1 cellular context compared by ENCODE assay signal in genomic region chr7:82358009-82358578, GRCh38.
TF ChIP-seq lines count a peak whose summit lies in the region.

No MANE protein-coding gene starts in this region.

TF ChIP-seq in GM23338, 12 proteins besides CTCF, POLR2A, EP300 and RAD21:
- TF ChIP-seq, protein P1, sequence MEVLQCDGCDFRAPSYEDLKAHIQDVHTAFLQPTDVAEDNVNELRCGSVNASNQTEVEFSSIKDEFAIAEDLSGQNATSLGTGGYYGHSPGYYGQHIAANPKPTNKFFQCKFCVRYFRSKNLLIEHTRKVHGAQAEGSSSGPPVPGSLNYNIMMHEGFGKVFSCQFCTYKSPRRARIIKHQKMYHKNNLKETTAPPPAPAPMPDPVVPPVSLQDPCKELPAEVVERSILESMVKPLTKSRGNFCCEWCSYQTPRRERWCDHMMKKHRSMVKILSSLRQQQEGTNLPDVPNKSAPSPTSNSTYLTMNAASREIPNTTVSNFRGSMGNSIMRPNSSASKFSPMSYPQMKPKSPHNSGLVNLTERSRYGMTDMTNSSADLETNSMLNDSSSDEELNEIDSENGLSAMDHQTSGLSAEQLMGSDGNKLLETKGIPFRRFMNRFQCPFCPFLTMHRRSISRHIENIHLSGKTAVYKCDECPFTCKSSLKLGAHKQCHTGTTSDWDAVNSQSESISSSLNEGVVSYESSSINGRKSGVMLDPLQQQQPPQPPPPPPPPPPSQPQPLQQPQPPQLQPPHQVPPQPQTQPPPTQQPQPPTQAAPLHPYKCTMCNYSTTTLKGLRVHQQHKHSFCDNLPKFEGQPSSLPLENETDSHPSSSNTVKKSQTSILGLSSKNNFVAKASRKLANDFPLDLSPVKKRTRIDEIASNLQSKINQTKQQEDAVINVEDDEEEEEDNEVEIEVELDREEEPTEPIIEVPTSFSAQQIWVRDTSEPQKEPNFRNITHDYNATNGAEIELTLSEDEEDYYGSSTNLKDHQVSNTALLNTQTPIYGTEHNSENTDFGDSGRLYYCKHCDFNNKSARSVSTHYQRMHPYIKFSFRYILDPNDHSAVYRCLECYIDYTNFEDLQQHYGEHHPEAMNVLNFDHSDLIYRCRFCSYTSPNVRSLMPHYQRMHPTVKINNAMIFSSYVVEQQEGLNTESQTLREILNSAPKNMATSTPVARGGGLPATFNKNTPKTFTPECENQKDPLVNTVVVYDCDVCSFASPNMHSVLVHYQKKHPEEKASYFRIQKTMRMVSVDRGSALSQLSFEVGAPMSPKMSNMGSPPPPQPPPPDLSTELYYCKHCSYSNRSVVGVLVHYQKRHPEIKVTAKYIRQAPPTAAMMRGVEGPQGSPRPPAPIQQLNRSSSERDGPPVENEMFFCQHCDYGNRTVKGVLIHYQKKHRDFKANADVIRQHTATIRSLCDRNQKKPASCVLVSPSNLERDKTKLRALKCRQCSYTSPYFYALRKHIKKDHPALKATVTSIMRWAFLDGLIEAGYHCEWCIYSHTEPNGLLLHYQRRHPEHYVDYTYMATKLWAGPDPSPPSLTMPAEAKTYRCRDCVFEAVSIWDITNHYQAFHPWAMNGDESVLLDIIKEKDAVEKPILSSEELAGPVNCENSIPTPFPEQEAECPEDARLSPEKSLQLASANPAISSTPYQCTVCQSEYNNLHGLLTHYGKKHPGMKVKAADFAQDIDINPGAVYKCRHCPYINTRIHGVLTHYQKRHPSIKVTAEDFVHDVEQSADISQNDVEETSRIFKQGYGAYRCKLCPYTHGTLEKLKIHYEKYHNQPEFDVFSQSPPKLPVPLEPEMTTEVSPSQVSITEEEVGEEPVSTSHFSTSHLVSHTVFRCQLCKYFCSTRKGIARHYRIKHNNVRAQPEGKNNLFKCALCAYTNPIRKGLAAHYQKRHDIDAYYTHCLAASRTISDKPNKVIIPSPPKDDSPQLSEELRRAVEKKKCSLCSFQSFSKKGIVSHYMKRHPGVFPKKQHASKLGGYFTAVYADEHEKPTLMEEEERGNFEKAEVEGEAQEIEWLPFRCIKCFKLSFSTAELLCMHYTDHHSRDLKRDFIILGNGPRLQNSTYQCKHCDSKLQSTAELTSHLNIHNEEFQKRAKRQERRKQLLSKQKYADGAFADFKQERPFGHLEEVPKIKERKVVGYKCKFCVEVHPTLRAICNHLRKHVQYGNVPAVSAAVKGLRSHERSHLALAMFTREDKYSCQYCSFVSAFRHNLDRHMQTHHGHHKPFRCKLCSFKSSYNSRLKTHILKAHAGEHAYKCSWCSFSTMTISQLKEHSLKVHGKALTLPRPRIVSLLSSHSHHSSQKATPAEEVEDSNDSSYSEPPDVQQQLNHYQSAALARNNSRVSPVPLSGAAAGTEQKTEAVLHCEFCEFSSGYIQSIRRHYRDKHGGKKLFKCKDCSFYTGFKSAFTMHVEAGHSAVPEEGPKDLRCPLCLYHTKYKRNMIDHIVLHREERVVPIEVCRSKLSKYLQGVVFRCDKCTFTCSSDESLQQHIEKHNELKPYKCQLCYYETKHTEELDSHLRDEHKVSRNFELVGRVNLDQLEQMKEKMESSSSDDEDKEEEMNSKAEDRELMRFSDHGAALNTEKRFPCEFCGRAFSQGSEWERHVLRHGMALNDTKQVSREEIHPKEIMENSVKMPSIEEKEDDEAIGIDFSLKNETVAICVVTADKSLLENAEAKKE (CRISPR knock-in tag; IDR thresholded peaks at IDR 0.05), result no peak
- TF ChIP-seq STAT1 (IDR thresholded peaks at IDR 0.05; ENCODE audit: unreplicated experiment) (no peak), NANOG (IDR thresholded peaks at IDR 0.05; ENCODE audit: borderline replicate concordance) (no peak), JUNB (IDR thresholded peaks at IDR 0.05; ENCODE audit: unreplicated experiment) (no peak), EZH2 (IDR thresholded peaks at IDR 0.05; ENCODE audit: low read depth, unreplicated experiment) (no peak), ZNF114 (CRISPR knock-in tag; IDR thresholded peaks at IDR 0.05) (no peak), ZNF331 (CRISPR knock-in tag; IDR thresholded peaks at IDR 0.05; ENCODE audit: low read depth) (no peak), POLR2AphosphoS5 (IDR thresholded peaks at IDR 0.05; ENCODE audit: low read depth) (no peak), CREB1 (CRISPR knock-in tag; IDR thresholded peaks at IDR 0.05; ENCODE audit: low read depth) (no peak), ETS1 (IDR thresholded peaks at IDR 0.05) (no peak), EZH2phosphoT487 (IDR thresholded peaks at IDR 0.05; ENCODE audit: unreplicated experiment) (no peak)
- TF ChIP-seq, protein P2, sequence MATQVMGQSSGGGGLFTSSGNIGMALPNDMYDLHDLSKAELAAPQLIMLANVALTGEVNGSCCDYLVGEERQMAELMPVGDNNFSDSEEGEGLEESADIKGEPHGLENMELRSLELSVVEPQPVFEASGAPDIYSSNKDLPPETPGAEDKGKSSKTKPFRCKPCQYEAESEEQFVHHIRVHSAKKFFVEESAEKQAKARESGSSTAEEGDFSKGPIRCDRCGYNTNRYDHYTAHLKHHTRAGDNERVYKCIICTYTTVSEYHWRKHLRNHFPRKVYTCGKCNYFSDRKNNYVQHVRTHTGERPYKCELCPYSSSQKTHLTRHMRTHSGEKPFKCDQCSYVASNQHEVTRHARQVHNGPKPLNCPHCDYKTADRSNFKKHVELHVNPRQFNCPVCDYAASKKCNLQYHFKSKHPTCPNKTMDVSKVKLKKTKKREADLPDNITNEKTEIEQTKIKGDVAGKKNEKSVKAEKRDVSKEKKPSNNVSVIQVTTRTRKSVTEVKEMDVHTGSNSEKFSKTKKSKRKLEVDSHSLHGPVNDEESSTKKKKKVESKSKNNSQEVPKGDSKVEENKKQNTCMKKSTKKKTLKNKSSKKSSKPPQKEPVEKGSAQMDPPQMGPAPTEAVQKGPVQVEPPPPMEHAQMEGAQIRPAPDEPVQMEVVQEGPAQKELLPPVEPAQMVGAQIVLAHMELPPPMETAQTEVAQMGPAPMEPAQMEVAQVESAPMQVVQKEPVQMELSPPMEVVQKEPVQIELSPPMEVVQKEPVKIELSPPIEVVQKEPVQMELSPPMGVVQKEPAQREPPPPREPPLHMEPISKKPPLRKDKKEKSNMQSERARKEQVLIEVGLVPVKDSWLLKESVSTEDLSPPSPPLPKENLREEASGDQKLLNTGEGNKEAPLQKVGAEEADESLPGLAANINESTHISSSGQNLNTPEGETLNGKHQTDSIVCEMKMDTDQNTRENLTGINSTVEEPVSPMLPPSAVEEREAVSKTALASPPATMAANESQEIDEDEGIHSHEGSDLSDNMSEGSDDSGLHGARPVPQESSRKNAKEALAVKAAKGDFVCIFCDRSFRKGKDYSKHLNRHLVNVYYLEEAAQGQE (IDR thresholded peaks at IDR 0.05; ENCODE audit: unreplicated experiment), result no peak
